Comparison of ENCODE assay signal across 10 cellular contexts in genomic region chr3:4670352-4670751, GRCh38.
DNase-seq lines count a peak whose midpoint lies in the region; ATAC-seq and TF ChIP-seq lines count a peak whose summit lies in the region.
"Had no signal": no experiment of that assay in that cellular context is flagged by ENCODE, and none has a peak within 500 bp of the region (broad histone marks: within the 10 kb centered on the region; RNA-seq: fewer than 3 reads in every experiment).

No MANE protein-coding gene starts in this region.

- H3K4me3 ChIP-seq in BE2C (ENCODE audit: low read depth, low read length), result no peak overlapping the region
- no peak overlapping the region for H3K4me3 ChIP-seq in GM23338
- no peak overlapping the region for H3K4me3 ChIP-seq in iPS DF 6.9 (ENCODE audit: low read length)

- H3K27me3 ChIP-seq in BE2C, result no peaks in the 10 kb centered on the region
- H3K27me3 ChIP-seq in GM23338 (ENCODE audit: insufficient read depth), result no peaks in the 10 kb centered on the region
- no peaks in the 10 kb centered on the region for H3K27me3 ChIP-seq in iPS DF 6.9 (ENCODE audit: control insufficient read depth, insufficient read depth, low read length)

- no peaks in the 10 kb centered on the region for H4K20me1 ChIP-seq in GM23338 (replicated peaks; ENCODE audit: insufficient read depth)

- no peaks in the 10 kb centered on the region for H3K4me1 Mint-ChIP-seq in GM23338

- peak; percentile 35 for TF ChIP-seq CTCF in BE2C (IDR thresholded peaks at IDR 0.05; ENCODE audit: low read depth, low read length)
- peak; percentile 70 to 72 for TF ChIP-seq CTCF in GM23338 (conservative IDR thresholded peaks at IDR 0.05; ENCODE audit: low read depth in 2 of 2)

- no peaks in the 10 kb centered on the region for H3K4me1 ChIP-seq in BE2C
- H3K4me1 ChIP-seq in GM23338 (ENCODE audit: insufficient read depth), result no peaks in the 10 kb centered on the region
- no peaks in the 10 kb centered on the region for H3K4me1 ChIP-seq in iPS DF 6.9 (ENCODE audit: control insufficient read depth, insufficient read depth, low read length)

- H2AFZ ChIP-seq in GM23338, result no peak overlapping the region

- H3K9me3 ChIP-seq in BE2C (no peaks in the 10 kb centered on the region), iPS DF 6.9 (ENCODE audit: control insufficient read depth, insufficient read depth, low read length) (no peaks in the 10 kb centered on the region)

- no peak overlapping the region for H3K27ac ChIP-seq in GM23338 (ENCODE audit: low read depth)
- no peak overlapping the region for H3K27ac ChIP-seq in iPS DF 6.9 (ENCODE audit: low read length)
- H3K27ac ChIP-seq: KMS-11 had no signal

- no peak overlapping the region for H3K4me3 Mint-ChIP-seq in GM23338
- H3K4me3 Mint-ChIP-seq: activated naive CD8-positive, alpha-beta T cell had no signal

- no peaks in the 10 kb centered on the region for H3K9me2 ChIP-seq in GM23338 (ENCODE audit: insufficient read depth)

- intact Hi-C loops in head of caudate nucleus (cut with DNase I), result no loop called here

- no peaks in the 10 kb centered on the region for H3K36me3 Mint-ChIP-seq in GM23338 (ENCODE audit: low read depth)

- peak; percentile 92 for ATAC-seq in GM23338

- no peak overlapping the region for H3K27ac Mint-ChIP-seq in GM23338
- H3K27ac Mint-ChIP-seq: activated naive CD8-positive, alpha-beta T cell had no signal

- H3F3A ChIP-seq in GM23338 (replicated peaks; ENCODE audit: low read depth), result no peaks in the 10 kb centered on the region

- H3K36me3 ChIP-seq in BE2C (peaks cover 28% of the 10 kb centered on the region), GM23338 (ENCODE audit: insufficient read depth) (peaks cover 5% of the 10 kb centered on the region; the same call in 1 of the 2 replicates), iPS DF 6.9 (ENCODE audit: control insufficient read depth, insufficient read depth, low read length) (0 out of 2 replicates have a peak, but pooled peaks cover 4% of the 10 kb centered on the region)

- H3K79me2 ChIP-seq in GM23338 (replicated peaks; ENCODE audit: insufficient read depth), result no peaks in the 10 kb centered on the region

- H3K4me2 ChIP-seq in GM23338, result no peak overlapping the region
- H3K4me2 ChIP-seq: KMS-11 had no signal

- no CpG with 5 or more reads among the region's 5 CpGs for WGBS in iPS DF 6.9 (ENCODE audit: insufficient coverage, insufficient read length)

- peaks cover 2% of the 10 kb centered on the region for H3K27me3 Mint-ChIP-seq in GM23338 (ENCODE audit: insufficient read depth, low read depth, poor library complexity)
- H3K27me3 Mint-ChIP-seq: activated naive CD8-positive, alpha-beta T cell had no signal

- DNase-seq in BE2C (peak; percentile 12), GM23338 (ENCODE audit: low spot score) (peak; percentile 69), SW480 (ENCODE audit: low spot score) (peak; percentile 28), iPS DF 6.9 (ENCODE audit: low read depth, low spot score) (peak; percentile 13), head of caudate nucleus (no peak), KG1 (lab: John Stamatoyannopoulos, UW) (no peak), SIG-M5 (lab: John Stamatoyannopoulos, UW) (no peak)
- DNase-seq in activated T-cell treated with anti-CD3 and anti-CD28 coated beads, Interleukin-2, amount 50 U/mL, for 1 hour, result no peak

- no peaks in the 10 kb centered on the region for H3K9me3 Mint-ChIP-seq in GM23338

TF ChIP-seq in GM23338, 12 proteins besides CTCF, POLR2A, EP300 and RAD21:
- no peak for TF ChIP-seq JUNB (IDR thresholded peaks at IDR 0.05; ENCODE audit: unreplicated experiment)
- TF ChIP-seq ZNF331 (CRISPR knock-in tag; IDR thresholded peaks at IDR 0.05; ENCODE audit: low read depth), result no peak
- no peak for TF ChIP-seq ETS1 (IDR thresholded peaks at IDR 0.05)
- TF ChIP-seq STAT1 (IDR thresholded peaks at IDR 0.05; ENCODE audit: unreplicated experiment), result no peak
- no peak for TF ChIP-seq EZH2 (IDR thresholded peaks at IDR 0.05; ENCODE audit: low read depth, unreplicated experiment)
- TF ChIP-seq EZH2phosphoT487 (IDR thresholded peaks at IDR 0.05; ENCODE audit: unreplicated experiment), result no peak
- TF ChIP-seq CREB1 (CRISPR knock-in tag; IDR thresholded peaks at IDR 0.05; ENCODE audit: low read depth), result no peak

Comparison
In these comparisons a context has a peak if more than half of its experiments do, and no peak if none do; other contexts are left out.
1. DNase-seq: peak in BE2C (single experiment), GM23338 (single experiment), SW480 (single experiment) and iPS DF 6.9 (single experiment); none in head of caudate nucleus (0 of 42), activated T-cell treated with anti-CD3 and anti-CD28 coated beads, Interleukin-2, amount 50 U/mL, for 1 hour (single experiment), KG1 (single experiment) and SIG-M5 (single experiment).